ENCODE assay signal across 8 cellular contexts in the genomic region with DNA sequence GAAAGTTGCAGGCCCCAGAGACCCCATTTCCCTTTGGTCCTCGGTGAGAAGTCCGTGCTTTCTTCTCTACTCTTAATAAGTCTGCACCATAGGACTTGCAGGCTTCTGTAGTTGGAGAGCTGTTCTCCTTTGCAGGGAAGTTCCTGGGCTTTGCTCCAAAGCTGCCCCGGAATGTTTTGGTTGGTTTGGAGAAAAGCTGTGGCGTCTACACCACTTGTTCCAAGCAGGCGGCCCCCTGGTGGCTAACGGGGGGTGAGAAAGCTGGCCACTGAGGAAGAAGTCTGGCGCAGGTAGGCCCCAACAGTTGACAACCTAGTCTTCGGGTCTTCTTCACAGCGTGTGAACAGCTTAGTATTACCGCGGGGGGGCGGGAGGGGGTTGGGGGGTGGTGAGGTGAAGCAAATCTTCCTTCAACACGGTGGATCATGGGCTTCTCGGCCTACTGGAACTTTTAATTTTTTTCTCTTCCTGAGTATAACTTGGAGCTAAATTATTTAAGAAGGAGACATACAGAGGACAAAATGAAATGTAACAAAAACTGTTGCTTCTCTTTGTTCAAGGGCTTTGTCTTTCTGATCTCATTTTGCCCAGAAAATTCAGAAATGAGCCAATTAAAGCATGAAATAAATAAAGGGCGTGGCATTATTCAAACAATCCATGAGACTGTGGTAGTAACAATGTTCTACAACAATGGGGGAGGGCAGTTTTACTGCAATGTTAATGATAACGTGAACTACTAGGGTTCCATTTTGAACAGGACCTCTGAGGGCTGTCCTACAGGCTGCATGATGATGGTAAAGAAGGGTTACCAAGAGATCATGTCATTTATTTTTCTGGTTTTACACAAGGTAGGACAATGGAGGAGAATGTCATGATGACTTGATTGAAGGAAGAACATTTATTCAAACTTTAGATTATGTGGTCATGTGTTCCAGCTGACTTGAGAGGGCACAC. TPM values are rescaled to one million over a fixed set of nuclear protein-coding genes. Genes with fewer than 3 reads are reported as not detected.
DNase-seq lines count a peak whose midpoint lies in the region; ATAC-seq and TF ChIP-seq lines count a peak whose summit lies in the region.

No MANE protein-coding gene starts in this region.

- DNase-seq in AG04449 (ENCODE audit: low read depth, low spot score) (no peak), HT1080 (ENCODE audit: low read depth) (peak; percentile 45), kidney tubule cell (ENCODE audit: low spot score) (peak; percentile 86), tibial nerve (ENCODE audit: low spot score in 2 of 2) (peak; percentile 39 to 50), CD1c-positive myeloid dendritic cell (ENCODE audit: extremely low spot score) (no peak)

- WGBS in tibial nerve, 2 donors: 48 to 61% methylated on average over 16 of the region's 16 CpGs

- ATAC-seq in GM19035 (IDR thresholded peaks at IDR 0.05; ENCODE audit: unreplicated experiment) (no peak), GM18868 (IDR thresholded peaks at IDR 0.05; ENCODE audit: unreplicated experiment) (no peak)

- H3K27ac ChIP-seq in tibial nerve: no peak overlapping the region

- peaks cover 0 to 29% (median 0%) of the 10 kb centered on the region in 4 donors for H3K4me1 ChIP-seq in tibial nerve

- no peak overlapping the region for H3K4me3 ChIP-seq in AG04449 (ENCODE audit: low read depth, low read length)
- H3K4me3 ChIP-seq in tibial nerve: no peak overlapping the region

- TF ChIP-seq CTCF in AG04449 (IDR thresholded peaks at IDR 0.05; ENCODE audit: insufficient read depth, low read length, missing control alignments) (peak; percentile 52), brain (conservative IDR thresholded peaks at IDR 0.05) (peak in 1 of 2 experiments; percentile 45), tibial nerve (IDR thresholded peaks at IDR 0.05) (peak in 4 of 5 experiments; percentile 13 to 24 (median 20))

- POLR2A ChIA-PET in AG04449 (lab: Yijun Ruan, JAX): no interaction called here

- peak overlapping the region; percentile 69 to 95 (median 89) for H3K4me3 Mint-ChIP-seq in brain

- H3K27me3 ChIP-seq in tibial nerve: peaks cover 0 to 11% of the 10 kb centered on the region in 2 donors

- no peaks in the 10 kb centered on the region for H3K36me3 Mint-ChIP-seq in brain

- H3K27ac Mint-ChIP-seq in brain: peak overlapping the region in 1 of 5 experiments; percentile 77

- CTCF ChIA-PET in AG04449 (lab: Yijun Ruan, JAX): interaction anchor here (1.2 kb wide), 1 partner anchor 500 kb away, joined by 3 read pairs; no protein-coding TSS in a partner anchor

- peaks cover 0 to 3% (median 0%) of the 10 kb centered on the region in 5 experiments for H3K9me3 Mint-ChIP-seq in brain

- H3K36me3 ChIP-seq in tibial nerve: no peaks in the 10 kb centered on the region

- H3K27me3 Mint-ChIP-seq in brain: peaks cover 50% of the 10 kb centered on the region

- no peak for TF ChIP-seq POLR2A in tibial nerve (IDR thresholded peaks at IDR 0.05)

- TF ChIP-seq EP300 in tibial nerve (IDR thresholded peaks at IDR 0.05): no peak

- H3K9me3 ChIP-seq in tibial nerve: no peaks in the 10 kb centered on the region

- H3K4me1 Mint-ChIP-seq in brain: peaks cover 21% of the 10 kb centered on the region

RNA-seq across cellular contexts. Expression of gene THRB, which starts 2.2 kb away (rescaled TPM):
- total RNA-seq in HT1080 (2014; rRNA removed; shearing (Covaris generic)): 0.69 and 1.3 TPM in 2 replicates
- polyA plus RNA-seq in HT1080 (2015; cell fraction: cytosol; rRNA removed): 0.10 TPM in 2 replicates
- 0.02 and 0.16 TPM in 2 replicates for polyA plus RNA-seq in HT1080 (2015; cell fraction: nucleus; rRNA removed)
- polyA plus RNA-seq in brain (ENCODE audit: insufficient read depth, low read depth, low replicate concordance): 3.8 TPM
- total RNA-seq in tibial nerve: 10 to 100 TPM in 2 of 4 donors, 1 to 10 TPM in 2; 6.3 to 10.3 (median 8.5) TPM

Comparison
In these comparisons a context has a peak if more than half of its experiments do, and no peak if none do; other contexts are left out.
1. DNase-seq: peak in HT1080 (single experiment), kidney tubule cell (single experiment) and tibial nerve (2 of 2); none in AG04449 (single experiment) and CD1c-positive myeloid dendritic cell (single experiment).